ENCODE assay signal across 1 cellular context in genomic region chr4:24472514-24473308, GRCh38.
TF ChIP-seq lines count a peak whose summit lies in the region.

No MANE protein-coding gene starts in this region.

TF ChIP-seq in HepG2, 621 proteins besides CTCF, POLR2A, EP300 and RAD21 (continued from another document and continues in another):
- TF ChIP-seq ZNF639 (CRISPR knock-in tag; conservative IDR thresholded peaks at IDR 0.05) (no peak), CENPX (CRISPR knock-in tag; IDR thresholded peaks at IDR 0.05) (no peak), ZNF724P (CRISPR knock-in tag; IDR thresholded peaks at IDR 0.05; ENCODE audit: borderline replicate concordance) (no peak), ZBTB34 (CRISPR knock-in tag; IDR thresholded peaks at IDR 0.05) (no peak), HIVEP1 (CRISPR knock-in tag; IDR thresholded peaks at IDR 0.05) (no peak), REXO4 (CRISPR knock-in tag; IDR thresholded peaks at IDR 0.05; ENCODE audit: borderline replicate concordance) (no peak), ZNF441 (CRISPR knock-in tag; IDR thresholded peaks at IDR 0.05; ENCODE audit: borderline replicate concordance) (no peak), AGO2 (optimal IDR thresholded peaks at IDR 0.05; ENCODE audit: low read depth, low read length) (no peak), ZNF7 (CRISPR knock-in tag; IDR thresholded peaks at IDR 0.05) (no peak), ZNF460 (CRISPR knock-in tag; IDR thresholded peaks at IDR 0.05; ENCODE audit: borderline replicate concordance) (no peak), FOXO4 (CRISPR knock-in tag; conservative IDR thresholded peaks at IDR 0.05) (no peak), ZNF558 (CRISPR knock-in tag; IDR thresholded peaks at IDR 0.05; ENCODE audit: borderline replicate concordance) (no peak), ZNF816 (CRISPR knock-in tag; IDR thresholded peaks at IDR 0.05; ENCODE audit: borderline replicate concordance) (no peak), CREB3 (CRISPR knock-in tag; IDR thresholded peaks at IDR 0.05) (no peak), ZNF879 (CRISPR knock-in tag; IDR thresholded peaks at IDR 0.05) (no peak), ZBTB3 (CRISPR knock-in tag; IDR thresholded peaks at IDR 0.05; ENCODE audit: borderline replicate concordance, low read depth) (no peak), DR1 (CRISPR knock-in tag; IDR thresholded peaks at IDR 0.05) (no peak), POLR2G (IDR thresholded peaks at IDR 0.05; ENCODE audit: low read depth, low read length) (no peak), MIXL1 (CRISPR knock-in tag; IDR thresholded peaks at IDR 0.05) (no peak), MAX (IDR thresholded peaks at IDR 0.05) (no peak), PITX1 (CRISPR knock-in tag; IDR thresholded peaks at IDR 0.05) (0 out of 2 replicates have a peak, but pooled peaks have one; percentile 14), HNRNPLL (IDR thresholded peaks at IDR 0.05; ENCODE audit: low read depth, low read length, poor library complexity, severe bottlenecking) (peak; percentile 52), KLF13 (CRISPR knock-in tag; IDR thresholded peaks at IDR 0.05) (no peak), SETDB1 (CRISPR knock-in tag; IDR thresholded peaks at IDR 0.05; ENCODE audit: borderline replicate concordance) (no peak), TRIM22 (IDR thresholded peaks at IDR 0.05) (no peak), BCL6 (CRISPR knock-in tag; IDR thresholded peaks at IDR 0.05) (no peak), FOXA3 (CRISPR knock-in tag; IDR thresholded peaks at IDR 0.05) (no peak)
- TF ChIP-seq, protein P1, sequence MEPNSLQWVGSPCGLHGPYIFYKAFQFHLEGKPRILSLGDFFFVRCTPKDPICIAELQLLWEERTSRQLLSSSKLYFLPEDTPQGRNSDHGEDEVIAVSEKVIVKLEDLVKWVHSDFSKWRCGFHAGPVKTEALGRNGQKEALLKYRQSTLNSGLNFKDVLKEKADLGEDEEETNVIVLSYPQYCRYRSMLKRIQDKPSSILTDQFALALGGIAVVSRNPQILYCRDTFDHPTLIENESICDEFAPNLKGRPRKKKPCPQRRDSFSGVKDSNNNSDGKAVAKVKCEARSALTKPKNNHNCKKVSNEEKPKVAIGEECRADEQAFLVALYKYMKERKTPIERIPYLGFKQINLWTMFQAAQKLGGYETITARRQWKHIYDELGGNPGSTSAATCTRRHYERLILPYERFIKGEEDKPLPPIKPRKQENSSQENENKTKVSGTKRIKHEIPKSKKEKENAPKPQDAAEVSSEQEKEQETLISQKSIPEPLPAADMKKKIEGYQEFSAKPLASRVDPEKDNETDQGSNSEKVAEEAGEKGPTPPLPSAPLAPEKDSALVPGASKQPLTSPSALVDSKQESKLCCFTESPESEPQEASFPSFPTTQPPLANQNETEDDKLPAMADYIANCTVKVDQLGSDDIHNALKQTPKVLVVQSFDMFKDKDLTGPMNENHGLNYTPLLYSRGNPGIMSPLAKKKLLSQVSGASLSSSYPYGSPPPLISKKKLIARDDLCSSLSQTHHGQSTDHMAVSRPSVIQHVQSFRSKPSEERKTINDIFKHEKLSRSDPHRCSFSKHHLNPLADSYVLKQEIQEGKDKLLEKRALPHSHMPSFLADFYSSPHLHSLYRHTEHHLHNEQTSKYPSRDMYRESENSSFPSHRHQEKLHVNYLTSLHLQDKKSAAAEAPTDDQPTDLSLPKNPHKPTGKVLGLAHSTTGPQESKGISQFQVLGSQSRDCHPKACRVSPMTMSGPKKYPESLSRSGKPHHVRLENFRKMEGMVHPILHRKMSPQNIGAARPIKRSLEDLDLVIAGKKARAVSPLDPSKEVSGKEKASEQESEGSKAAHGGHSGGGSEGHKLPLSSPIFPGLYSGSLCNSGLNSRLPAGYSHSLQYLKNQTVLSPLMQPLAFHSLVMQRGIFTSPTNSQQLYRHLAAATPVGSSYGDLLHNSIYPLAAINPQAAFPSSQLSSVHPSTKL (CRISPR knock-in tag; IDR thresholded peaks at IDR 0.05): no peak
- TF ChIP-seq, protein P2, sequence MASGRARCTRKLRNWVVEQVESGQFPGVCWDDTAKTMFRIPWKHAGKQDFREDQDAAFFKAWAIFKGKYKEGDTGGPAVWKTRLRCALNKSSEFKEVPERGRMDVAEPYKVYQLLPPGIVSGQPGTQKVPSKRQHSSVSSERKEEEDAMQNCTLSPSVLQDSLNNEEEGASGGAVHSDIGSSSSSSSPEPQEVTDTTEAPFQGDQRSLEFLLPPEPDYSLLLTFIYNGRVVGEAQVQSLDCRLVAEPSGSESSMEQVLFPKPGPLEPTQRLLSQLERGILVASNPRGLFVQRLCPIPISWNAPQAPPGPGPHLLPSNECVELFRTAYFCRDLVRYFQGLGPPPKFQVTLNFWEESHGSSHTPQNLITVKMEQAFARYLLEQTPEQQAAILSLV (CRISPR knock-in tag; IDR thresholded peaks at IDR 0.05; ENCODE audit: borderline replicate concordance): no peak
- TF ChIP-seq, protein P3, sequence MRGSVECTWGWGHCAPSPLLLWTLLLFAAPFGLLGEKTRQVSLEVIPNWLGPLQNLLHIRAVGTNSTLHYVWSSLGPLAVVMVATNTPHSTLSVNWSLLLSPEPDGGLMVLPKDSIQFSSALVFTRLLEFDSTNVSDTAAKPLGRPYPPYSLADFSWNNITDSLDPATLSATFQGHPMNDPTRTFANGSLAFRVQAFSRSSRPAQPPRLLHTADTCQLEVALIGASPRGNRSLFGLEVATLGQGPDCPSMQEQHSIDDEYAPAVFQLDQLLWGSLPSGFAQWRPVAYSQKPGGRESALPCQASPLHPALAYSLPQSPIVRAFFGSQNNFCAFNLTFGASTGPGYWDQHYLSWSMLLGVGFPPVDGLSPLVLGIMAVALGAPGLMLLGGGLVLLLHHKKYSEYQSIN (CRISPR knock-in tag; IDR thresholded peaks at IDR 0.05; ENCODE audit: borderline replicate concordance): no peak
- TF ChIP-seq, protein P4, sequence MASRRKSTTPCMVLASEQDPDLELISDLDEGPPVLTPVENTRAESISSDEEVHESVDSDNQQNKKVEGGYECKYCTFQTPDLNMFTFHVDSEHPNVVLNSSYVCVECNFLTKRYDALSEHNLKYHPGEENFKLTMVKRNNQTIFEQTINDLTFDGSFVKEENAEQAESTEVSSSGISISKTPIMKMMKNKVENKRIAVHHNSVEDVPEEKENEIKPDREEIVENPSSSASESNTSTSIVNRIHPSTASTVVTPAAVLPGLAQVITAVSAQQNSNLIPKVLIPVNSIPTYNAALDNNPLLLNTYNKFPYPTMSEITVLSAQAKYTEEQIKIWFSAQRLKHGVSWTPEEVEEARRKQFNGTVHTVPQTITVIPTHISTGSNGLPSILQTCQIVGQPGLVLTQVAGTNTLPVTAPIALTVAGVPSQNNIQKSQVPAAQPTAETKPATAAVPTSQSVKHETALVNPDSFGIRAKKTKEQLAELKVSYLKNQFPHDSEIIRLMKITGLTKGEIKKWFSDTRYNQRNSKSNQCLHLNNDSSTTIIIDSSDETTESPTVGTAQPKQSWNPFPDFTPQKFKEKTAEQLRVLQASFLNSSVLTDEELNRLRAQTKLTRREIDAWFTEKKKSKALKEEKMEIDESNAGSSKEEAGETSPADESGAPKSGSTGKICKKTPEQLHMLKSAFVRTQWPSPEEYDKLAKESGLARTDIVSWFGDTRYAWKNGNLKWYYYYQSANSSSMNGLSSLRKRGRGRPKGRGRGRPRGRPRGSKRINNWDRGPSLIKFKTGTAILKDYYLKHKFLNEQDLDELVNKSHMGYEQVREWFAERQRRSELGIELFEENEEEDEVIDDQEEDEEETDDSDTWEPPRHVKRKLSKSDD (CRISPR knock-in tag; IDR thresholded peaks at IDR 0.05; ENCODE audit: low read depth): peak; percentile 36; the same call in 1 of the 2 replicates
- TF ChIP-seq, protein P5, sequence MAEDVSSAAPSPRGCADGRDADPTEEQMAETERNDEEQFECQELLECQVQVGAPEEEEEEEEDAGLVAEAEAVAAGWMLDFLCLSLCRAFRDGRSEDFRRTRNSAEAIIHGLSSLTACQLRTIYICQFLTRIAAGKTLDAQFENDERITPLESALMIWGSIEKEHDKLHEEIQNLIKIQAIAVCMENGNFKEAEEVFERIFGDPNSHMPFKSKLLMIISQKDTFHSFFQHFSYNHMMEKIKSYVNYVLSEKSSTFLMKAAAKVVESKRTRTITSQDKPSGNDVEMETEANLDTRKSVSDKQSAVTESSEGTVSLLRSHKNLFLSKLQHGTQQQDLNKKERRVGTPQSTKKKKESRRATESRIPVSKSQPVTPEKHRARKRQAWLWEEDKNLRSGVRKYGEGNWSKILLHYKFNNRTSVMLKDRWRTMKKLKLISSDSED (CRISPR knock-in tag; IDR thresholded peaks at IDR 0.05): no peak
- TF ChIP-seq, protein P6, sequence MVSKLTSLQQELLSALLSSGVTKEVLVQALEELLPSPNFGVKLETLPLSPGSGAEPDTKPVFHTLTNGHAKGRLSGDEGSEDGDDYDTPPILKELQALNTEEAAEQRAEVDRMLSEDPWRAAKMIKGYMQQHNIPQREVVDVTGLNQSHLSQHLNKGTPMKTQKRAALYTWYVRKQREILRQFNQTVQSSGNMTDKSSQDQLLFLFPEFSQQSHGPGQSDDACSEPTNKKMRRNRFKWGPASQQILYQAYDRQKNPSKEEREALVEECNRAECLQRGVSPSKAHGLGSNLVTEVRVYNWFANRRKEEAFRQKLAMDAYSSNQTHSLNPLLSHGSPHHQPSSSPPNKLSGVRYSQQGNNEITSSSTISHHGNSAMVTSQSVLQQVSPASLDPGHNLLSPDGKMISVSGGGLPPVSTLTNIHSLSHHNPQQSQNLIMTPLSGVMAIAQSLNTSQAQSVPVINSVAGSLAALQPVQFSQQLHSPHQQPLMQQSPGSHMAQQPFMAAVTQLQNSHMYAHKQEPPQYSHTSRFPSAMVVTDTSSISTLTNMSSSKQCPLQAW (CRISPR knock-in tag; IDR thresholded peaks at IDR 0.05): no peak
- TF ChIP-seq, protein P7, sequence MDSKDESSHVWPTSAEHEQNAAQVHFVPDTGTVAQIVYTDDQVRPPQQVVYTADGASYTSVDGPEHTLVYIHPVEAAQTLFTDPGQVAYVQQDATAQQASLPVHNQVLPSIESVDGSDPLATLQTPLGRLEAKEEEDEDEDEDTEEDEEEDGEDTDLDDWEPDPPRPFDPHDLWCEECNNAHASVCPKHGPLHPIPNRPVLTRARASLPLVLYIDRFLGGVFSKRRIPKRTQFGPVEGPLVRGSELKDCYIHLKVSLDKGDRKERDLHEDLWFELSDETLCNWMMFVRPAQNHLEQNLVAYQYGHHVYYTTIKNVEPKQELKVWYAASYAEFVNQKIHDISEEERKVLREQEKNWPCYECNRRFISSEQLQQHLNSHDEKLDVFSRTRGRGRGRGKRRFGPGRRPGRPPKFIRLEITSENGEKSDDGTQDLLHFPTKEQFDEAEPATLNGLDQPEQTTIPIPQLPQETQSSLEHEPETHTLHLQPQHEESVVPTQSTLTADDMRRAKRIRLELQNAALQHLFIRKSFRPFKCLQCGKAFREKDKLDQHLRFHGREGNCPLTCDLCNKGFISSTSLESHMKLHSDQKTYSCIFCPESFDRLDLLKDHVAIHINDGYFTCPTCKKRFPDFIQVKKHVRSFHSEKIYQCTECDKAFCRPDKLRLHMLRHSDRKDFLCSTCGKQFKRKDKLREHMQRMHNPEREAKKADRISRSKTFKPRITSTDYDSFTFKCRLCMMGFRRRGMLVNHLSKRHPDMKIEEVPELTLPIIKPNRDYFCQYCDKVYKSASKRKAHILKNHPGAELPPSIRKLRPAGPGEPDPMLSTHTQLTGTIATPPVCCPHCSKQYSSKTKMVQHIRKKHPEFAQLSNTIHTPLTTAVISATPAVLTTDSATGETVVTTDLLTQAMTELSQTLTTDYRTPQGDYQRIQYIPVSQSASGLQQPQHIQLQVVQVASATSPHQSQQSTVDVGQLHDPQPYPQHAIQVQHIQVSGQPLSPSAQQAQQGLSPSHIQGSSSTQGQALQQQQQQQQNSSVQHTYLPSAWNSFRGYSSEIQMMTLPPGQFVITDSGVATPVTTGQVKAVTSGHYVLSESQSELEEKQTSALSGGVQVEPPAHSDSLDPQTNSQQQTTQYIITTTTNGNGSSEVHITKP (CRISPR knock-in tag; IDR thresholded peaks at IDR 0.05; ENCODE audit: low read depth): no peak
